ENCODE assay signal across 12 cellular contexts in genomic region chr2:235698028-235698427, GRCh38.
"Had no signal": no experiment of that assay in that cellular context is flagged by ENCODE, and none has a peak within 500 bp of the region (broad histone marks: within the 10 kb centered on the region; RNA-seq: fewer than 3 reads in every experiment).

No MANE protein-coding gene starts in this region.

- H3K27me3 Mint-ChIP-seq: activated naive CD8-positive, alpha-beta T cell treated with anti-CD3 and anti-CD28 coated beads for 36 hours; memory B cell had no signal

- H3K27ac Mint-ChIP-seq: activated CD4-positive, alpha-beta memory T cell treated with anti-CD3 and anti-CD28 coated beads for 36 hours; activated naive CD8-positive, alpha-beta T cell treated with anti-CD3 and anti-CD28 coated beads for 36 hours; memory B cell had no signal

- H3K9me3 Mint-ChIP-seq: activated CD4-positive, alpha-beta memory T cell treated with anti-CD3 and anti-CD28 coated beads for 36 hours; activated naive CD8-positive, alpha-beta T cell treated with anti-CD3 and anti-CD28 coated beads for 36 hours; memory B cell had no signal

- H3K4me3 ChIP-seq: gastrocnemius medialis, left ventricle myocardium inferior, pancreas, tibial artery, vagina had no signal

- DNase-seq: activated CD4-positive, alpha-beta memory T cell treated with anti-CD3 and anti-CD28 coated beads for 36 hours; activated CD4-positive, alpha-beta T cell treated with anti-CD3 and anti-CD28 coated beads for 1 hour; activated gamma-delta T cell treated with Interleukin-2 at 50 U/mL for 16 hours; activated naive CD8-positive, alpha-beta T cell treated with anti-CD3 and anti-CD28 coated beads for 36 hours; activated T-cell treated with anti-CD3 and anti-CD28 coated beads, Interleukin-2, amount 50 U/mL, for 48 hours; gastrocnemius medialis; islet precursor cell; left ventricle myocardium inferior; pancreas had no signal

- H3K27me3 ChIP-seq: gastrocnemius medialis, pancreas, tibial artery, vagina had no signal

- H3K4me1 Mint-ChIP-seq: activated naive CD8-positive, alpha-beta T cell treated with anti-CD3 and anti-CD28 coated beads for 36 hours; memory B cell had no signal

- H3K36me3 ChIP-seq: gastrocnemius medialis, left ventricle myocardium inferior, pancreas, tibial artery, vagina had no signal

- H3K9me3 ChIP-seq: gastrocnemius medialis, left ventricle myocardium inferior, pancreas, tibial artery, vagina had no signal

- H3K36me3 Mint-ChIP-seq: activated CD4-positive, alpha-beta memory T cell treated with anti-CD3 and anti-CD28 coated beads for 36 hours; activated naive CD8-positive, alpha-beta T cell treated with anti-CD3 and anti-CD28 coated beads for 36 hours; memory B cell had no signal

- ATAC-seq: gastrocnemius medialis, pancreas had no signal

- H3K4me3 Mint-ChIP-seq: activated CD4-positive, alpha-beta memory T cell treated with anti-CD3 and anti-CD28 coated beads for 36 hours; activated naive CD8-positive, alpha-beta T cell treated with anti-CD3 and anti-CD28 coated beads for 36 hours; memory B cell had no signal
